Comparison of ENCODE assay signal across 8 cellular contexts in genomic region chr3:14440531-14441239, GRCh38. TPM values are rescaled to one million over a fixed set of nuclear protein-coding genes. Genes with fewer than 3 reads are reported as not detected.
A peak's percentile ranks its signal among the peaks of the same experiment; 100 is the strongest.
DNase-seq lines count a peak whose midpoint lies in the region; ATAC-seq and TF ChIP-seq lines count a peak whose summit lies in the region.

No MANE protein-coding gene starts in this region.

- H3K36me3 Mint-ChIP-seq in CD8-positive, alpha-beta T cell: peaks cover 16% of the 10 kb centered on the region

- POLR2A ChIA-PET in OCI-LY7 (lab: Charles Lee): interaction anchor here (0.7 kb wide), 1 partner anchor 14 kb away, joined by 3 read pairs; no protein-coding TSS in a partner anchor
- POLR2A ChIA-PET in CD8-positive, alpha-beta T cell (lab: Charles Lee): interaction anchor here (2.5 kb wide), 1 partner anchor 9 kb away, joined by 7 read pairs; no protein-coding TSS in a partner anchor

- no peaks in the 10 kb centered on the region; the same call in 1 of the 2 replicates for H3K36me3 ChIP-seq in RWPE2 (ENCODE audit: low read depth)
- peaks cover 68% of the 10 kb centered on the region for H3K36me3 ChIP-seq in OCI-LY7 (ENCODE audit: insufficient read depth, low read length)
- no peaks in the 10 kb centered on the region for H3K36me3 ChIP-seq in CD8-positive, alpha-beta T cell (ENCODE audit: insufficient read depth, low read length)

- no peaks in the 10 kb centered on the region for H3K9me3 ChIP-seq in RWPE2 (ENCODE audit: severe bottlenecking)
- no peaks in the 10 kb centered on the region for H3K9me3 ChIP-seq in OCI-LY7 (ENCODE audit: low read length)
- H3K9me3 ChIP-seq in CD8-positive, alpha-beta T cell (ENCODE audit: low read length): no peaks in the 10 kb centered on the region

- peaks cover 60% of the 10 kb centered on the region for H3K79me2 ChIP-seq in OCI-LY7 (ENCODE audit: insufficient read depth, low read depth, low read length)

- TF ChIP-seq CTCF in RWPE2 (IDR thresholded peaks at IDR 0.05; ENCODE audit: poor library complexity, severe bottlenecking) (no peak), OCI-LY7 (conservative IDR thresholded peaks at IDR 0.05; ENCODE audit: low read length) (no peak)
- TF ChIP-seq CTCF in CD8-positive, alpha-beta T cell (IDR thresholded peaks at IDR 0.05): no peak

- peak; percentile 73 for DNase-seq in Ammon's horn (ENCODE audit: low spot score)
- peak; percentile 55 for DNase-seq in ELF-1 (ENCODE audit: low read depth, low spot score)
- no peak for DNase-seq in RWPE2 (ENCODE audit: low spot score)
- DNase-seq in iPS-NIHi7 (ENCODE audit: extremely low spot score): peak; percentile 69
- no peak for DNase-seq in OCI-LY7 (ENCODE audit: low spot score)
- no peak for DNase-seq in CD8-positive, alpha-beta T cell

- no peak overlapping the region for H2AFZ ChIP-seq in OCI-LY7 (ENCODE audit: low read length)

- no peak overlapping the region; the same call in 1 of the 2 replicates for H3K4me2 ChIP-seq in OCI-LY7 (ENCODE audit: low read length)

- no peak overlapping the region for H3K27ac Mint-ChIP-seq in CD8-positive, alpha-beta T cell

- no peak overlapping the region for H3K4me3 Mint-ChIP-seq in CD8-positive, alpha-beta T cell

- no peaks in the 10 kb centered on the region for H3K9me3 Mint-ChIP-seq in CD8-positive, alpha-beta T cell

- peaks cover 11% of the 10 kb centered on the region for H4K20me1 ChIP-seq in OCI-LY7 (ENCODE audit: insufficient read depth, low read length)

- no peak overlapping the region for H3K27ac ChIP-seq in RWPE2 (ENCODE audit: poor library complexity, severe bottlenecking)
- no peak overlapping the region for H3K27ac ChIP-seq in OCI-LY7 (ENCODE audit: low read depth, low read length, poor library complexity, severe bottlenecking)
- H3K27ac ChIP-seq in CD8-positive, alpha-beta T cell (ENCODE audit: low read depth, low read length): no peak overlapping the region

- no peaks in the 10 kb centered on the region for H3K27me3 Mint-ChIP-seq in CD8-positive, alpha-beta T cell (ENCODE audit: low read depth)

- intact Hi-C loops in OCI-LY7 (cut with micrococcal nuclease; ENCODE audit: unreplicated experiment): no loop called here
- intact Hi-C loops in CD8-positive, alpha-beta T cell (cut with DNase I, micrococcal nuclease): no loop called here

- H3K4me1 ChIP-seq in RWPE2 (ENCODE audit: insufficient read depth, poor library complexity, severe bottlenecking) (no peaks in the 10 kb centered on the region), OCI-LY7 (ENCODE audit: insufficient read depth, low read length, poor library complexity, severe bottlenecking) (no peaks in the 10 kb centered on the region)
- H3K4me1 ChIP-seq in CD8-positive, alpha-beta T cell (ENCODE audit: insufficient read depth, low read length): peaks cover 5% of the 10 kb centered on the region

- no TSS peak for BruUV-seq in OCI-LY7 (replicated peaks; lab: Mats Ljungman, UMichigan)

- no peaks in the 10 kb centered on the region for H3K9me2 ChIP-seq in OCI-LY7 (ENCODE audit: insufficient read depth, low read length)

- CTCF ChIA-PET in OCI-LY7 (lab: Charles Lee; ENCODE audit: unreplicated experiment): interaction anchor here (0.6 kb wide), 2 partner anchors 230 to 570 kb away, joined by 3 to 5 read pairs; no protein-coding TSS in a partner anchor
- CTCF ChIA-PET in CD8-positive, alpha-beta T cell (lab: Charles Lee): interaction anchor here (0.9 to 2.1 kb wide), 3 partner anchors 9 to 30 kb away, joined by 3 to 6 read pairs (median 4); no protein-coding TSS in a partner anchor

- H3K4me1 Mint-ChIP-seq in CD8-positive, alpha-beta T cell (ENCODE audit: low read depth): peaks cover 27% of the 10 kb centered on the region

- no peaks in the 10 kb centered on the region for H3K27me3 ChIP-seq in RWPE2 (ENCODE audit: insufficient read depth, poor library complexity, severe bottlenecking)
- no peaks in the 10 kb centered on the region for H3K27me3 ChIP-seq in CD8-positive, alpha-beta T cell (ENCODE audit: insufficient read depth, low read length)

- H3K4me3 ChIP-seq in RWPE2 (ENCODE audit: severe bottlenecking): no peak overlapping the region
- H3K4me3 ChIP-seq in OCI-LY7 (ENCODE audit: low read depth, low read length, poor library complexity, severe bottlenecking): no peak overlapping the region
- H3K4me3 ChIP-seq in CD8-positive, alpha-beta T cell (ENCODE audit: low read depth, low read length): no peak overlapping the region

- peak; percentile 33; the same call in 1 of the 3 replicates for ATAC-seq in RWPE2 (ENCODE audit: low read depth)
- no peak for ATAC-seq in GM19467 (IDR thresholded peaks at IDR 0.05; ENCODE audit: unreplicated experiment)
- ATAC-seq in CD8-positive, alpha-beta T cell: no peak
- no peak for ATAC-seq in HG03571 (IDR thresholded peaks at IDR 0.05; ENCODE audit: unreplicated experiment)

RNA-seq across cellular contexts. Expression of gene SLC6A6, which starts 38.3 kb away (rescaled TPM):
- 36.7 and 43.0 TPM in 2 replicates for total RNA-seq in OCI-LY7 (2014; rRNA removed; shearing (Covaris generic))
- 44.6 and 51.8 TPM in 2 replicates for total RNA-seq in OCI-LY7 (2022)
- 10 to 100 TPM; 25.8 to 30.9 TPM for total RNA-seq in CD8-positive, alpha-beta T cell

Comparison
In these comparisons a context has a peak if more than half of its experiments do, and no peak if none do; other contexts are left out.
1. DNase-seq: peak in Ammon's horn (single experiment), ELF-1 (single experiment) and iPS-NIHi7 (single experiment); none in RWPE2 (single experiment), OCI-LY7 (single experiment) and CD8-positive, alpha-beta T cell (0 of 7).